11 cellular contexts compared by ENCODE assay signal in genomic region chr22:46508391-46508999, GRCh38.
"Had no signal": no experiment of that assay in that cellular context is flagged by ENCODE, and none has a peak within 500 bp of the region (broad histone marks: within the 10 kb centered on the region; RNA-seq: fewer than 3 reads in every experiment).

No MANE protein-coding gene starts in this region.

- H3K4me3 Mint-ChIP-seq: activated CD4-positive, alpha-beta memory T cell treated with anti-CD3 and anti-CD28 coated beads for 36 hours; activated naive CD8-positive, alpha-beta T cell treated with anti-CD3 and anti-CD28 coated beads, Interleukin-2, amount 10 ng/mL, durations not matched to agents 7 days and 5 days had no signal

- H3K27ac Mint-ChIP-seq: activated CD4-positive, alpha-beta memory T cell treated with anti-CD3 and anti-CD28 coated beads for 36 hours; activated naive CD8-positive, alpha-beta T cell treated with anti-CD3 and anti-CD28 coated beads, Interleukin-2, amount 10 ng/mL, durations not matched to agents 7 days and 5 days had no signal

- H3K9me3 Mint-ChIP-seq: activated CD4-positive, alpha-beta memory T cell treated with anti-CD3 and anti-CD28 coated beads for 36 hours; activated naive CD8-positive, alpha-beta T cell treated with anti-CD3 and anti-CD28 coated beads, Interleukin-2, amount 10 ng/mL, durations not matched to agents 7 days and 5 days had no signal

- ATAC-seq: lower lobe of right lung had no signal

- DNase-seq: activated CD4-positive, alpha-beta memory T cell treated with anti-CD3 and anti-CD28 coated beads for 36 hours; activated CD4-positive, alpha-beta T cell treated with anti-CD3 and anti-CD28 coated beads for 1 hour; activated gamma-delta T cell; activated naive CD8-positive, alpha-beta T cell treated with anti-CD3 and anti-CD28 coated beads, Interleukin-2, amount 10 ng/mL, durations not matched to agents 7 days and 5 days; activated T-cell treated with anti-CD3 and anti-CD28 coated beads, Interleukin-2, amount 50 U/mL, for 48 hours; anterior cingulate cortex; effector CD8-positive, alpha-beta T cell; hippocampal formation; lower lobe of right lung; midbrain; small intestine had no signal

- H3K36me3 Mint-ChIP-seq: activated CD4-positive, alpha-beta memory T cell treated with anti-CD3 and anti-CD28 coated beads for 36 hours; activated naive CD8-positive, alpha-beta T cell treated with anti-CD3 and anti-CD28 coated beads, Interleukin-2, amount 10 ng/mL, durations not matched to agents 7 days and 5 days had no signal

- H3K27me3 Mint-ChIP-seq: activated CD4-positive, alpha-beta memory T cell treated with anti-CD3 and anti-CD28 coated beads for 36 hours had no signal
